ENCODE assay signal across 8 cellular contexts in the genomic region with DNA sequence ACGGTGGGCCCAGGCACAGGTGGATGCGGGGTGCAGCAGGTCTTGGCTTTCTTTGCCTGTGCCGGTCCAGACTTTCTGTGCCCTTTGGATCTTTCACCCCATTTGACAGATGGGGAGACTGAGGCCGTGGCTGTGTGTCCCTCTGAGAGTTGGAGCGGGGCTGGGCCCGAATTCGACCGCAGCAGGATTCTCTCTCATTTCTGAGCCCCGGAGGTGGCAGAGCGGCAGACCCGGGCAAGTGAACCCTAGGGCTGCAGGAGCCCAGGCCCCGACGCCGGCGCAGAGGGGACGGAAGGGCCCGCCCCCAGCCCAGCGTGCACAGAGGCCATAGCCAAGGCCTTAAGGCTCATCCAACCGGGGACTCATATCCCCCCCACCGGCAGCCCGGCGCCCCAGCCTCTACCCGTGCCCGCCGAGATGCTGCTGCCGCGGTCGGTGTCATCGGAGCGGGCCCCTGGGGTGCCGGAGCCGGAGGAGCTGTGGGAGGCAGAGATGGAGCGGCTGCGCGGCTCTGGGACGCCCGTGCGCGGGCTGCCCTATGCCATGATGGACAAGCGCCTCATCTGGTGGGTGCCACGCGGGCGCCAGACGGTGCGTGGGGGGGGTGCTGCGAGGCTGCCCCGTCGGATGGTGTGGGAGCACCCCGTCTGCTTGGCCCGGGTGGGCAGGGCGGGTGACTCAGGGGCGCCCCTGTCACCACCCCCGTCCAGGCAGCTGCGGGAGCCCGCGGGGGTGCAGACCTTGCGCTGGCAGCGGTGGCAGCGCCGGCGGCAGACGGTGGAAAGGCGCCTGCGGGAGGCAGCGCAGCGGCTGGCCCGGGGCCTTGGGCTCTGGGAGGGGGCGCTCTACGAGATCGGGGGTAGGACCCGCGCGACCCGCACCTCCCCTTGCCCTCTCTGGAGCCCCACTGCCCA. TPM values are rescaled to one million over a fixed set of nuclear protein-coding genes. Genes with fewer than 3 reads are reported as not detected.
DNase-seq lines count a peak whose midpoint lies in the region; ATAC-seq and TF ChIP-seq lines count a peak whose summit lies in the region.

No MANE protein-coding gene starts in this region.

- ATAC-seq in GM21360 (IDR thresholded peaks at IDR 0.05; ENCODE audit: unreplicated experiment), result no peak
- ATAC-seq in HG03025 (IDR thresholded peaks at IDR 0.05; ENCODE audit: low FRiP score, unreplicated experiment), result no peak

- H3K9me3 ChIP-seq in SU-DHL-6 (ENCODE audit: insufficient read depth, low read length), result no peaks in the 10 kb centered on the region

- H3K36me3 ChIP-seq in SU-DHL-6 (ENCODE audit: low read length), result no peaks in the 10 kb centered on the region; the same call in 1 of the 2 replicates

- H3K27ac ChIP-seq in SU-DHL-6 (ENCODE audit: low read depth, low read length), result peak overlapping the region; percentile 95

- no peaks in the 10 kb centered on the region for H4K20me1 ChIP-seq in SU-DHL-6 (ENCODE audit: low read depth, low read length)

- peaks cover 47% of the 10 kb centered on the region for H3F3A ChIP-seq in SU-DHL-6 (ENCODE audit: insufficient read depth)

- DNase-seq in GM10266 (ENCODE audit: extremely low spot score) (peak; percentile 60), progenitor cell of endocrine pancreas (ENCODE audit: low spot score, unreplicated experiment) (no peak), NCI-H1105 (lab: John Stamatoyannopoulos, UW) (no peak), NCI-H446 treated with DMSO at 0.1 percent for 48 hours (lab: John Stamatoyannopoulos, UW) (no peak)
- DNase-seq in effector CD8-positive, alpha-beta T cell (lab: John Stamatoyannopoulos, UW), result peak; percentile 33

- peak overlapping the region; percentile 87 for H3K9ac ChIP-seq in SU-DHL-6 (ENCODE audit: low read length)

- TF ChIP-seq CTCF in GM10266 (IDR thresholded peaks at IDR 0.05; ENCODE audit: control insufficient read depth, insufficient read depth, low read depth, missing control alignments), result no peak
- no peak for TF ChIP-seq CTCF in SU-DHL-6 (IDR thresholded peaks at IDR 0.05; ENCODE audit: insufficient read depth, low read length, poor library complexity, severe bottlenecking)
- peak; percentile 11 for TF ChIP-seq CTCF in progenitor cell of endocrine pancreas (IDR thresholded peaks at IDR 0.05; ENCODE audit: unreplicated experiment)

- peak overlapping the region; percentile 78 for H3K4me3 ChIP-seq in SU-DHL-6 (ENCODE audit: insufficient read depth, low read length, poor library complexity, severe bottlenecking)

- H2AFZ ChIP-seq in SU-DHL-6 (ENCODE audit: low read depth, low read length, severe bottlenecking), result no peak overlapping the region

- H3K79me2 ChIP-seq in SU-DHL-6 (ENCODE audit: insufficient read depth, low read length), result peaks cover 33% of the 10 kb centered on the region

- peaks cover 27% of the 10 kb centered on the region for H3K27me3 Mint-ChIP-seq in progenitor cell of endocrine pancreas

- no peak overlapping the region for H3K4me3 Mint-ChIP-seq in progenitor cell of endocrine pancreas (ENCODE audit: low read depth)

- H3K4me2 ChIP-seq in SU-DHL-6 (ENCODE audit: low read depth, low read length, poor library complexity, severe bottlenecking), result peak overlapping the region; percentile 85

- H3K27me3 ChIP-seq in SU-DHL-6 (ENCODE audit: low read length), result no peaks in the 10 kb centered on the region

- no peaks in the 10 kb centered on the region for H3K9me3 Mint-ChIP-seq in progenitor cell of endocrine pancreas (ENCODE audit: low read depth)

- peaks cover 8% of the 10 kb centered on the region for H3K4me1 Mint-ChIP-seq in progenitor cell of endocrine pancreas (ENCODE audit: low read depth)

- H3K27ac Mint-ChIP-seq in progenitor cell of endocrine pancreas, result no peak overlapping the region

- H3K9me2 ChIP-seq in SU-DHL-6 (replicated peaks; ENCODE audit: insufficient read depth, low read length), result no peaks in the 10 kb centered on the region

- H3K36me3 Mint-ChIP-seq in progenitor cell of endocrine pancreas (ENCODE audit: insufficient read depth), result no peaks in the 10 kb centered on the region

RNA-seq across cellular contexts. Expression of a gene that starts 0.9 kb away (rescaled TPM):
- 0.12 and 0.58 TPM in 2 replicates for total RNA-seq in progenitor cell of endocrine pancreas

RNA-seq across cellular contexts. Expression of a gene that starts 2.9 kb away (rescaled TPM):
- total RNA-seq in progenitor cell of endocrine pancreas, result 125 and 134 TPM in 2 replicates

RNA-seq across cellular contexts. Expression of a gene that starts 14.8 kb away (rescaled TPM):
- total RNA-seq in progenitor cell of endocrine pancreas, result not detected in 2 replicates

RNA-seq across cellular contexts. Expression of a gene that starts 37.0 kb away (rescaled TPM):
- 50.5 and 51.5 TPM in 2 replicates for total RNA-seq in progenitor cell of endocrine pancreas

RNA-seq across cellular contexts. Expression of a gene that starts 55.4 kb away (rescaled TPM):
- total RNA-seq in progenitor cell of endocrine pancreas, result 27.9 and 29.1 TPM in 2 replicates

Comparison
In these comparisons a context has a peak if more than half of its experiments do, and no peak if none do; other contexts are left out.
1. DNase-seq: peak in GM10266 (single experiment) and effector CD8-positive, alpha-beta T cell (single experiment); none in progenitor cell of endocrine pancreas (single experiment), NCI-H1105 (single experiment) and NCI-H446 treated with DMSO at 0.1 percent for 48 hours (single experiment).